In genomic region chr2:233597522-233597921, GRCh38 we compare ENCODE assay signal across 32 cellular contexts. TPM values are rescaled to one million over a fixed set of nuclear protein-coding genes. Genes with fewer than 3 reads are reported as not detected.
"Had no signal": no experiment of that assay in that cellular context is flagged by ENCODE, and none has a peak within 500 bp of the region (broad histone marks: within the 10 kb centered on the region; RNA-seq: fewer than 3 reads in every experiment).

No MANE protein-coding gene starts in this region.

- H2AFZ ChIP-seq: parathyroid adenoma had no signal

- H3K4me1 ChIP-seq: adrenal gland, ascending aorta, foreskin keratinocyte, parathyroid adenoma, stomach, suprapubic skin, tibial nerve had no signal

- H3K36me3 Mint-ChIP-seq: activated naive CD8-positive, alpha-beta T cell had no signal

- H3K36me3 ChIP-seq: adrenal gland, ascending aorta, brain microvascular endothelial cell, right lobe of liver, stomach, suprapubic skin, tibial nerve, WERI-Rb-1 had no signal

- H3K4me3 ChIP-seq: adrenal gland, ascending aorta, right lobe of liver, skin epidermis, stomach, suprapubic skin, tibial nerve had no signal

- ATAC-seq: activated T-helper 17 cell treated with anti-CD3 and anti-CD28 coated beads, Interleukin-2, amount 50 U/mL, for 72 hours; foreskin keratinocyte; right lobe of liver; stimulated activated memory B cell treated with anti-CD40 and anti-IgM and Interleukin-4, amounts not matched to agents 10 μg/mL and 1 μg/mL and 100 μg/mL, for 72 hours had no signal

- DNase-seq: activated CD4-positive, alpha-beta T cell treated with anti-CD3 and anti-CD28 coated beads for 1 hour; activated CD4-positive, alpha-beta T cell treated with anti-CD3 and anti-CD28 coated beads, Interleukin-2, amount 50 U/mL, for 4 hours; activated CD8-positive, alpha-beta memory T cell treated with anti-CD3 and anti-CD28 coated beads for 24 hours; activated CD8-positive, alpha-beta memory T cell treated with anti-CD3 and anti-CD28 coated beads, Interleukin-2, amount 50 U/mL, for 4 hours; activated naive CD4-positive, alpha-beta T cell; activated T-cell treated with anti-CD3 and anti-CD28 coated beads, Interleukin-2, amount 50 U/mL, for 24 hours; adrenal gland; brain microvascular endothelial cell; caudate nucleus; effector CD4-positive, alpha-beta T cell; erythroblast; foreskin keratinocyte; glutamatergic neuron; hypothalamus; mesenchymal stem cell; nucleus accumbens; right lobe of liver; stomach; WERI-Rb-1 had no signal

- H3K27ac ChIP-seq: adrenal gland, ascending aorta, brain microvascular endothelial cell, foreskin keratinocyte, parathyroid adenoma, right lobe of liver, skin epidermis, stomach, suprapubic skin, tibial nerve, WERI-Rb-1 had no signal

- H3K4me3 Mint-ChIP-seq: activated naive CD8-positive, alpha-beta T cell; activated T-cell treated with anti-CD3 and anti-CD28 coated beads, Interleukin-2, amount 50 U/mL, for 24 hours; activated T-helper 17 cell treated with anti-CD3 and anti-CD28 coated beads, Interleukin-2, amount 50 U/mL, for 72 hours; dendritic cell treated with granulocyte-macrophage colony-stimulating factor and Interleukin-4, amounts not matched to agents 40 ng/mL and 50 ng/mL, for 4 days; stimulated activated memory B cell treated with anti-CD40 and anti-IgM and Interleukin-4, amounts not matched to agents 10 μg/mL and 1 μg/mL and 100 μg/mL, for 72 hours; T-helper 2 cell treated with Interferon-gamma antibody and Interleukin-4, amounts not matched to agents 5 μg/mL and 100 μg/mL, for 36 hours had no signal

- H3K79me2 ChIP-seq: parathyroid adenoma had no signal

- H3K27me3 Mint-ChIP-seq: activated naive CD8-positive, alpha-beta T cell had no signal

- H3K27ac Mint-ChIP-seq: activated naive CD8-positive, alpha-beta T cell; activated T-cell treated with anti-CD3 and anti-CD28 coated beads, Interleukin-2, amount 50 U/mL, for 24 hours; activated T-helper 17 cell treated with anti-CD3 and anti-CD28 coated beads, Interleukin-2, amount 50 U/mL, for 72 hours; dendritic cell treated with granulocyte-macrophage colony-stimulating factor and Interleukin-4, amounts not matched to agents 40 ng/mL and 50 ng/mL, for 4 days; stimulated activated memory B cell treated with anti-CD40 and anti-IgM and Interleukin-4, amounts not matched to agents 10 μg/mL and 1 μg/mL and 100 μg/mL, for 72 hours; T-helper 2 cell treated with Interferon-gamma antibody and Interleukin-4, amounts not matched to agents 5 μg/mL and 100 μg/mL, for 36 hours had no signal

- H3K9me3 ChIP-seq: adrenal gland, ascending aorta, right lobe of liver, stomach, suprapubic skin, tibial nerve had no signal

- H3K4me1 Mint-ChIP-seq: activated T-helper 17 cell treated with anti-CD3 and anti-CD28 coated beads, Interleukin-2, amount 50 U/mL, for 72 hours had no signal

RNA-seq across cellular contexts. Expression of gene UGT1A8, which starts 19.9 kb away (rescaled TPM):
- total RNA-seq: adrenal gland, ascending aorta, foreskin keratinocyte, lower leg skin, mononuclear cell, tibial nerve had no signal

RNA-seq across cellular contexts. Expression of gene UGT1A10, which starts 38.7 kb away (rescaled TPM):
- total RNA-seq: adrenal gland, ascending aorta, foreskin keratinocyte, mononuclear cell, suprapubic skin, tibial nerve, urinary bladder had no signal
